Comparison of ENCODE assay signal across 9 cellular contexts in genomic region chr22:20550057-20550817, GRCh38. TPM values are rescaled to one million over a fixed set of nuclear protein-coding genes. Genes with fewer than 3 reads are reported as not detected.
DNase-seq lines count a peak whose midpoint lies in the region; ATAC-seq and TF ChIP-seq lines count a peak whose summit lies in the region.
"Had no signal": no experiment of that assay in that cellular context is flagged by ENCODE, and none has a peak within 500 bp of the region (broad histone marks: within the 10 kb centered on the region; RNA-seq: fewer than 3 reads in every experiment).

No MANE protein-coding gene starts in this region.

- CTCF ChIA-PET in activated CD4-positive, alpha-beta T cell treated with anti-CD3 and anti-CD28 coated beads for 36 hours (lab: Charles Lee): interaction anchor here (0.5 to 12.2 kb wide), 6 partner anchors 16 to 78 kb away, joined by 3 to 185 read pairs (median 3); partner anchors contain the start of gene MED15

- H3K4me1 ChIP-seq in body of pancreas (peaks cover 32% of the 10 kb centered on the region), mesendoderm (ENCODE audit: control insufficient read depth, low read depth, low read length) (no peaks in the 10 kb centered on the region), thymus (ENCODE audit: control insufficient read depth, insufficient read depth, low read length) (peaks cover 19% of the 10 kb centered on the region)

- no peak overlapping the region for H2BK15ac ChIP-seq in mesendoderm (replicated peaks; ENCODE audit: low read depth)

- no peak for DNase-seq in activated CD4-positive, alpha-beta T cell treated with anti-CD3 and anti-CD28 coated beads for 36 hours
- no peak for DNase-seq in activated CD4-positive, alpha-beta T cell treated with anti-CD3 and anti-CD28 coated beads for 1 hour
- no peak for DNase-seq in body of pancreas
- no peak for DNase-seq in mesendoderm
- no peak for DNase-seq in SW480 (ENCODE audit: low spot score)
- DNase-seq in NCI-H748 treated with DMSO at 0.1 percent for 48 hours (lab: John Stamatoyannopoulos, UW): no peak
- DNase-seq in DMS79 treated with DMSO at 0.1 percent for 48 hours (lab: John Stamatoyannopoulos, UW): no peak
- DNase-seq: 8988T had no signal

- no peak overlapping the region for H4K5ac ChIP-seq in mesendoderm (ENCODE audit: low read length)

- no peak for ATAC-seq in activated CD4-positive, alpha-beta T cell treated with anti-CD3 and anti-CD28 coated beads for 36 hours
- no peak for ATAC-seq in body of pancreas

- H3K4me3 ChIP-seq in body of pancreas: no peak overlapping the region
- H3K4me3 ChIP-seq in mesendoderm (ENCODE audit: low read length): no peak overlapping the region
- H3K4me3 ChIP-seq in thymus (ENCODE audit: low read length): no peak overlapping the region

- H3K27me3 ChIP-seq in body of pancreas: no peaks in the 10 kb centered on the region
- H3K27me3 ChIP-seq in mesendoderm (ENCODE audit: insufficient read depth, low read length, poor library complexity): no peaks in the 10 kb centered on the region
- no peaks in the 10 kb centered on the region for H3K27me3 ChIP-seq in thymus (ENCODE audit: control insufficient read depth, insufficient read depth)

- no peak overlapping the region for H3K4ac ChIP-seq in mesendoderm (ENCODE audit: low read depth, low read length)

- no peak overlapping the region for H2AK5ac ChIP-seq in mesendoderm (ENCODE audit: low read length)

- no peak for TF ChIP-seq POLR2A in body of pancreas (IDR thresholded peaks at IDR 0.05)

- peak overlapping the region; percentile 64 for H3K56ac ChIP-seq in mesendoderm (ENCODE audit: low read length)

- WGBS in body of pancreas, 2 donors: 87% methylated on average over 8 of the region's 8 CpGs
- WGBS in mesendoderm (ENCODE audit: extremely low coverage, insufficient coverage, low lambda C conversion rate): no CpG with 5 or more reads among the region's 8 CpGs
- 94% methylated on average over 8 of the region's 8 CpGs for WGBS in thymus

- H3K27me3 Mint-ChIP-seq in activated CD4-positive, alpha-beta T cell treated with anti-CD3 and anti-CD28 coated beads for 36 hours: no peaks in the 10 kb centered on the region

- POLR2A ChIA-PET in activated CD4-positive, alpha-beta T cell treated with anti-CD3 and anti-CD28 coated beads for 36 hours (lab: Charles Lee): interaction anchor here (1.0 kb wide), 1 partner anchor 43 kb away, joined by 4 read pairs; the partner anchor contains the start of gene MED15

- peaks cover 41% of the 10 kb centered on the region for H3K36me3 Mint-ChIP-seq in activated CD4-positive, alpha-beta T cell treated with anti-CD3 and anti-CD28 coated beads for 36 hours (ENCODE audit: low read depth)

- H3K4me3 Mint-ChIP-seq in activated CD4-positive, alpha-beta T cell treated with anti-CD3 and anti-CD28 coated beads for 36 hours: peak overlapping the region; percentile 60

- intact Hi-C loops in activated CD4-positive, alpha-beta T cell treated with anti-CD3 and anti-CD28 coated beads for 36 hours (cut with DNase I, micrococcal nuclease): loop anchor here in 1 of 2 experiments (2.0 kb wide), 1 partner anchor 41 kb away; no protein-coding TSS in a partner anchor
- intact Hi-C loops in body of pancreas (cut with DNase I): no loop called here

- peaks cover 7% of the 10 kb centered on the region for H3K79me2 ChIP-seq in mesendoderm (ENCODE audit: control insufficient read depth, insufficient read depth, low read length)

- H3K27ac ChIP-seq in body of pancreas: peak overlapping the region; percentile 76 to 90 (median 86)
- no peak overlapping the region for H3K27ac ChIP-seq in mesendoderm (ENCODE audit: low read depth, low read length)
- H3K27ac ChIP-seq in thymus (ENCODE audit: low read depth): peak overlapping the region; percentile 85

- H3K4me1 Mint-ChIP-seq in activated CD4-positive, alpha-beta T cell treated with anti-CD3 and anti-CD28 coated beads for 36 hours: peaks cover 91% of the 10 kb centered on the region

- H3K79me1 ChIP-seq in mesendoderm (ENCODE audit: low read length): peaks cover 24% of the 10 kb centered on the region

- H4K8ac ChIP-seq in mesendoderm (ENCODE audit: low read depth, low read length): no peak overlapping the region

- no peaks in the 10 kb centered on the region for H3K9me3 Mint-ChIP-seq in activated CD4-positive, alpha-beta T cell treated with anti-CD3 and anti-CD28 coated beads for 36 hours (ENCODE audit: low read depth)

- H3K27ac Mint-ChIP-seq in activated CD4-positive, alpha-beta T cell treated with anti-CD3 and anti-CD28 coated beads for 36 hours: peak overlapping the region; percentile 99

- no peak overlapping the region for H3K4me2 ChIP-seq in mesendoderm (ENCODE audit: low read length)

- no peaks in the 10 kb centered on the region for H3K9me3 ChIP-seq in body of pancreas
- no peaks in the 10 kb centered on the region for H3K9me3 ChIP-seq in thymus (ENCODE audit: control insufficient read depth)

- TF ChIP-seq CTCF in body of pancreas (IDR thresholded peaks at IDR 0.05): no peak

- H2BK5ac ChIP-seq in mesendoderm (ENCODE audit: low read length): no peak overlapping the region

- no peak overlapping the region for H3K23ac ChIP-seq in mesendoderm (ENCODE audit: low read length)

- H3K9ac ChIP-seq in mesendoderm (ENCODE audit: low read length): no peak overlapping the region

- H3K18ac ChIP-seq in mesendoderm (ENCODE audit: low read length): no peak overlapping the region

- no peak overlapping the region for H2BK120ac ChIP-seq in mesendoderm (ENCODE audit: low read depth, low read length)

- H3K36me3 ChIP-seq in body of pancreas (replicated peaks in 1 of 2; ENCODE audit: insufficient read depth in 1 of 2, low read depth in 2 of 2) (no peaks in the 10 kb centered on the region), mesendoderm (ENCODE audit: control insufficient read depth, insufficient read depth, low read length) (peaks cover 8% of the 10 kb centered on the region), thymus (ENCODE audit: control insufficient read depth, insufficient read depth) (peaks cover 35% of the 10 kb centered on the region)

RNA-seq across cellular contexts. Expression of gene MED15, which starts 42.8 kb away (rescaled TPM):
- 100 to 1,000 TPM in 1 of 2 experiments, 10 to 100 TPM in 1; 84.4 to 107 TPM for total RNA-seq in activated CD4-positive, alpha-beta T cell treated with anti-CD3 and anti-CD28 coated beads for 36 hours
- 10 to 100 TPM; 31.6 to 36.9 TPM for total RNA-seq in body of pancreas
- 33.8 TPM for polyA plus RNA-seq in mesendoderm (2013, experiment 1 of 2)
- 33.3 TPM for polyA plus RNA-seq in mesendoderm (2013, experiment 2 of 2)
- polyA plus RNA-seq in thymus: 61.6 TPM

RNA-seq across cellular contexts. Expression of gene KLHL22, which starts 54.6 kb away (rescaled TPM):
- 10 to 100 TPM; 14.1 to 15.2 TPM for total RNA-seq in activated CD4-positive, alpha-beta T cell treated with anti-CD3 and anti-CD28 coated beads for 36 hours
- total RNA-seq in body of pancreas: 10 to 100 TPM; 10.1 to 11.9 TPM
- 1.9 TPM for polyA plus RNA-seq in mesendoderm (2013, experiment 1 of 2)
- 1.8 TPM for polyA plus RNA-seq in mesendoderm (2013, experiment 2 of 2)
- 14.2 TPM for polyA plus RNA-seq in thymus
